In the genomic region with DNA sequence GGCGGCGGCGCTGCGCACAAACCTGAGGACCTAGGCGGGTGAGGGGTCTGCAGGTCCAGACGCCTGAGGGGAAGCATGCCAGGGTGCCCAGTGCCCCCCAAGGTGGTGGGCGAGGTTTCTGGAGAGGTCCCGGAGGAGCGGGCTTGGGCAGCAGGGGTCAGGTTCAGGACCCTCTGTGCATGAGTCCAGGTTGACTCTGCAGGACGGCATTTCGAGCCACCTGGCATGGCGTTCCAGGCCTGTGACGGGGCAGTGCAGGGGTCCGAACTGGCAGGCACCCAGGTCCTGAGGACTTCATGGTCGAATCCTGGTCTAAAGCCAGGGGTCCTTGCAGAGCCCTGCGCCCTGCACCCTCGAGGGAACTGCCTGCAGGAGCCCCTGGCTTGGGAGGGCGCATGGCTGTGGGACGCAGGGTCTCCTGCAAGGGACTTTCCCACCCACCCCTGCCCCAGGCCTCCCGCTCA, we compare ENCODE assay signal across 10 cellular contexts. TPM values are rescaled to one million over a fixed set of nuclear protein-coding genes. Genes with fewer than 3 reads are reported as not detected.
DNase-seq lines count a peak whose midpoint lies in the region; ATAC-seq and TF ChIP-seq lines count a peak whose summit lies in the region.
"Had no signal": no experiment of that assay in that cellular context is flagged by ENCODE, and none has a peak within 500 bp of the region (broad histone marks: within the 10 kb centered on the region; RNA-seq: fewer than 3 reads in every experiment).

No MANE protein-coding gene starts in this region.

- peaks cover 20% of the 10 kb centered on the region for H3K4me1 Mint-ChIP-seq in Calu3 (ENCODE audit: low read depth, unreplicated experiment)
- peaks cover 19% of the 10 kb centered on the region for H3K4me1 Mint-ChIP-seq in CD8-positive, alpha-beta T cell (ENCODE audit: low read depth)

- TF ChIP-seq EP300 in sigmoid colon (IDR thresholded peaks at IDR 0.05): no peak

- ATAC-seq in left ventricle myocardium superior: no peak
- ATAC-seq in CD8-positive, alpha-beta T cell: no peak

- no peak for TF ChIP-seq CTCF in Calu3 (IDR thresholded peaks at IDR 0.05; ENCODE audit: unreplicated experiment)
- no peak for TF ChIP-seq CTCF in WI38 (IDR thresholded peaks at IDR 0.05; ENCODE audit: low read depth, low read length)
- no peak for TF ChIP-seq CTCF in sigmoid colon (IDR thresholded peaks at IDR 0.05)
- TF ChIP-seq CTCF in CD8-positive, alpha-beta T cell (IDR thresholded peaks at IDR 0.05): no peak

- H3K27me3 ChIP-seq in sigmoid colon: peaks cover 5 to 19% (median 8%) of the 10 kb centered on the region in 3 donors
- no peaks in the 10 kb centered on the region for H3K27me3 ChIP-seq in CD8-positive, alpha-beta T cell (ENCODE audit: insufficient read depth, low read length)

- H3K27ac ChIP-seq in sigmoid colon: peak overlapping the region; percentile 87 to 94 (median 90)
- H3K27ac ChIP-seq in CD8-positive, alpha-beta T cell (ENCODE audit: low read depth, low read length): no peak overlapping the region

- H3K4me3 Mint-ChIP-seq in Calu3 (ENCODE audit: low read depth, unreplicated experiment): peak overlapping the region; percentile 28
- H3K4me3 Mint-ChIP-seq in CD8-positive, alpha-beta T cell: no peak overlapping the region

- peaks cover 0 to 78% (median 58%) of the 10 kb centered on the region in 4 donors for H3K4me1 ChIP-seq in sigmoid colon
- peaks cover 51% of the 10 kb centered on the region for H3K4me1 ChIP-seq in CD8-positive, alpha-beta T cell (ENCODE audit: insufficient read depth, low read length)

- no peaks in the 10 kb centered on the region for H3K27me3 Mint-ChIP-seq in Calu3 (ENCODE audit: unreplicated experiment)
- H3K27me3 Mint-ChIP-seq in CD8-positive, alpha-beta T cell (ENCODE audit: low read depth): no peaks in the 10 kb centered on the region
- H3K27me3 Mint-ChIP-seq: naive thymus-derived CD4-positive, alpha-beta T cell had no signal

- DNase-seq in Calu3 (no peak), left ventricle myocardium superior (peak; percentile 45), sigmoid colon (peak; percentile 79), kidney glomerular epithelial cell (lab: John Stamatoyannopoulos, UW) (no peak), SW 1271 (lab: John Stamatoyannopoulos, UW) (no peak), EL (no peak)
- DNase-seq in CD8-positive, alpha-beta T cell: no peak
- DNase-seq: naive thymus-derived CD4-positive, alpha-beta T cell; NCI-H2081 had no signal

- no peaks in the 10 kb centered on the region for H3K36me3 ChIP-seq in sigmoid colon
- H3K36me3 ChIP-seq in CD8-positive, alpha-beta T cell (ENCODE audit: insufficient read depth, low read length): no peaks in the 10 kb centered on the region

- POLR2A ChIA-PET in CD8-positive, alpha-beta T cell (lab: Charles Lee): no interaction called here

- TF ChIP-seq POLR2A in sigmoid colon (IDR thresholded peaks at IDR 0.05): no peak

- no peaks in the 10 kb centered on the region for H3K9me3 Mint-ChIP-seq in Calu3 (ENCODE audit: low read depth, unreplicated experiment)
- H3K9me3 Mint-ChIP-seq in CD8-positive, alpha-beta T cell: no peaks in the 10 kb centered on the region
- H3K9me3 Mint-ChIP-seq: naive thymus-derived CD4-positive, alpha-beta T cell had no signal

- H3K4me3 ChIP-seq in WI38 (ENCODE audit: low read depth, low read length): peak overlapping the region; percentile 90
- peak overlapping the region; percentile 51 to 81 (median 64) for H3K4me3 ChIP-seq in sigmoid colon
- no peak overlapping the region for H3K4me3 ChIP-seq in CD8-positive, alpha-beta T cell (ENCODE audit: low read depth, low read length)

- intact Hi-C loops in Calu3 (cut with micrococcal nuclease; ENCODE audit: unreplicated experiment) (no loop called here), left ventricle myocardium superior (cut with micrococcal nuclease) (no loop called here), sigmoid colon (cut with DNase I) (no loop called here)
- intact Hi-C loops in CD8-positive, alpha-beta T cell (cut with DNase I, micrococcal nuclease): loop anchor here in 1 of 2 experiments (10.0 kb wide), 1 partner anchor 182 kb away; a partner anchor contains a TSS

- no peaks in the 10 kb centered on the region for H3K9me3 ChIP-seq in sigmoid colon
- no peaks in the 10 kb centered on the region for H3K9me3 ChIP-seq in CD8-positive, alpha-beta T cell (ENCODE audit: low read length)

- H3K36me3 Mint-ChIP-seq in Calu3 (ENCODE audit: insufficient read depth, unreplicated experiment): peaks cover 52% of the 10 kb centered on the region
- H3K36me3 Mint-ChIP-seq in CD8-positive, alpha-beta T cell: no peaks in the 10 kb centered on the region

- WGBS in sigmoid colon, 2 donors: 81 to 82% methylated on average over 20 of the region's 20 CpGs

- no peak overlapping the region for H3K27ac Mint-ChIP-seq in Calu3 (ENCODE audit: unreplicated experiment)
- H3K27ac Mint-ChIP-seq in CD8-positive, alpha-beta T cell: no peak overlapping the region

- CTCF ChIA-PET in Calu3 (lab: Charles Lee): interaction anchor here (1.4 kb wide), 1 partner anchor 26 kb away, joined by 7 read pairs; no protein-coding TSS in a partner anchor
- CTCF ChIA-PET in CD8-positive, alpha-beta T cell (lab: Charles Lee): interaction anchor here (1.5 kb wide), 1 partner anchor 26 kb away, joined by 4 read pairs; no protein-coding TSS in a partner anchor

- no TSS peak for BruUV-seq in Calu3 (replicated peaks; lab: Mats Ljungman, UMichigan)

RNA-seq across cellular contexts. Expression of a gene that starts 3.5 kb away (rescaled TPM):
- total RNA-seq in Calu3 (2022): 44.7 and 47.2 TPM in 2 replicates
- total RNA-seq in left ventricle myocardium superior: 7.8 TPM
- 10 to 100 TPM in 3 of 4 donors, 1 to 10 TPM in 1; 9.6 to 19.7 (median 11.6) TPM for total RNA-seq in sigmoid colon
- 100 to 1,000 TPM in 1 of 3 donors, 10 to 100 TPM in 2; 10.8 to 140 (median 37.9) TPM for polyA plus RNA-seq in sigmoid colon
- total RNA-seq in CD8-positive, alpha-beta T cell: 100 to 1,000 TPM in 1 of 2 experiments, 10 to 100 TPM in 1; 94.0 to 103 TPM

RNA-seq across cellular contexts. Expression of a gene that starts 19.7 kb away (rescaled TPM):
- total RNA-seq in Calu3 (2022) (69.9 and 76.8 TPM in 2 replicates), left ventricle myocardium superior (8.1 TPM), sigmoid colon (10 to 100 TPM; 13.3 to 34.1 (median 20.8) TPM)
- polyA plus RNA-seq in sigmoid colon: 10 to 100 TPM; 17.4 to 47.8 (median 25.4) TPM
- total RNA-seq in CD8-positive, alpha-beta T cell: 100 to 1,000 TPM; 175 to 184 TPM

RNA-seq across cellular contexts. Expression of a gene that starts 41.1 kb away (rescaled TPM):
- total RNA-seq in Calu3 (2022): 157 and 160 TPM in 2 replicates
- 64.4 TPM for total RNA-seq in left ventricle myocardium superior
- 10 to 100 TPM; 45.1 to 61.2 (median 48.9) TPM for total RNA-seq in sigmoid colon
- polyA plus RNA-seq in sigmoid colon: 100 to 1,000 TPM in 1 of 3 donors, 10 to 100 TPM in 2; 55.9 to 142 (median 86.2) TPM
- 100 to 1,000 TPM; 369 to 393 TPM for total RNA-seq in CD8-positive, alpha-beta T cell

Comparison
In these comparisons a context has a peak if more than half of its experiments do, and no peak if none do; other contexts are left out.
1. DNase-seq: peak in left ventricle myocardium superior (single experiment) and sigmoid colon (single experiment); none in Calu3 (single experiment), kidney glomerular epithelial cell (single experiment), CD8-positive, alpha-beta T cell (0 of 7), SW 1271 (0 of 2) and EL (single experiment).